ENCODE assay signal across 18 cellular contexts in genomic region chr1:182752827-182753104, GRCh38. TPM values are rescaled to one million over a fixed set of nuclear protein-coding genes. Genes with fewer than 3 reads are reported as not detected.
A peak's percentile ranks its signal among the peaks of the same experiment; 100 is the strongest.
DNase-seq lines count a peak whose midpoint lies in the region; ATAC-seq and TF ChIP-seq lines count a peak whose summit lies in the region.
"Had no signal": no experiment of that assay in that cellular context is flagged by ENCODE, and none has a peak within 500 bp of the region (broad histone marks: within the 10 kb centered on the region; RNA-seq: fewer than 3 reads in every experiment).

No MANE protein-coding gene starts in this region.

- H3K4me3 ChIP-seq in rectal smooth muscle tissue (ENCODE audit: low read length) = no peak overlapping the region
- H3K4me3 ChIP-seq in mesenchymal stem cell (ENCODE audit: insufficient read depth in 1 of 2, low read depth in 1 of 2, low read length in 2 of 2) = no peak overlapping the region

- H3K79me2 ChIP-seq in H9 (ENCODE audit: insufficient read depth, low read length) = no peaks in the 10 kb centered on the region

- H4K8ac ChIP-seq in mesenchymal stem cell (ENCODE audit: low read length) = no peak overlapping the region
- H4K8ac ChIP-seq in H9 (replicated peaks; ENCODE audit: insufficient read length, low read depth, low read length) = no peak overlapping the region

- no peaks in the 10 kb centered on the region for H3K36me3 Mint-ChIP-seq in H9 (ENCODE audit: insufficient read depth in 1 of 3, low read depth in 3 of 3)

- 74% methylated on average over 6 of the region's 6 CpGs for WGBS in mesenchymal stem cell
- no CpG with 5 or more reads among the region's 6 CpGs for WGBS in H9 (ENCODE audit: extremely low coverage, insufficient read length, low lambda C conversion rate)

- H4K91ac ChIP-seq in mesenchymal stem cell (ENCODE audit: low read length) (no peak overlapping the region), H9 (ENCODE audit: insufficient read length, low read depth, low read length) (no peak overlapping the region)

- H2AFZ ChIP-seq in mesenchymal stem cell (ENCODE audit: low read depth, low read length) (no peak overlapping the region), H9 (ENCODE audit: low read length) (no peak overlapping the region)

- H3K27me3 ChIP-seq in rectal smooth muscle tissue (ENCODE audit: control insufficient read depth, insufficient read depth, low read length) (no peaks in the 10 kb centered on the region), mesenchymal stem cell (ENCODE audit: control insufficient read depth in 1 of 2, insufficient read depth in 1 of 2, low read length in 2 of 2) (peaks cover 0 to 14% of the 10 kb centered on the region in 2 experiments), H9 (ENCODE audit: insufficient read depth, low read length) (no peaks in the 10 kb centered on the region)

- H2BK120ac ChIP-seq in mesenchymal stem cell (ENCODE audit: low read depth, low read length) (no peak overlapping the region), H9 (ENCODE audit: low read depth, low read length, poor library complexity, severe bottlenecking) (no peak overlapping the region)

- H3K4ac ChIP-seq in mesenchymal stem cell (ENCODE audit: low read depth in 1 of 2, low read length in 2 of 2) = no peak overlapping the region
- no peak overlapping the region for H3K4ac ChIP-seq in H9 (ENCODE audit: low read depth, low read length)

- ATAC-seq in left ventricle myocardium superior (peak; percentile 47), Right ventricle myocardium inferior (no peak), HG03571 (IDR thresholded peaks at IDR 0.05; ENCODE audit: unreplicated experiment) (no peak)

- no peak overlapping the region for H2BK15ac ChIP-seq in mesenchymal stem cell (ENCODE audit: low read depth, poor library complexity, severe bottlenecking)
- no peak overlapping the region for H2BK15ac ChIP-seq in H9 (ENCODE audit: low read depth, low read length)

- no peak overlapping the region for H3T11ph ChIP-seq in H9 (ENCODE audit: low read length)

- H3K56ac ChIP-seq in H9 (ENCODE audit: insufficient read length, low read depth, low read length) = no peak overlapping the region

- no peak overlapping the region for H3K27ac Mint-ChIP-seq in H9
- H3K27ac Mint-ChIP-seq: CD4-positive, alpha-beta T cell had no signal

- H3K9me3 ChIP-seq in mesenchymal stem cell (ENCODE audit: control insufficient read depth, low read length) (no peaks in the 10 kb centered on the region), H9 (ENCODE audit: control insufficient read depth, low read depth, low read length) (no peaks in the 10 kb centered on the region)

- H3K27me3 Mint-ChIP-seq in H9 (ENCODE audit: low read depth) = peaks cover 2% of the 10 kb centered on the region; the same call in 1 of the 2 replicates

- H3K18ac ChIP-seq in mesenchymal stem cell (ENCODE audit: low read depth in 1 of 2, low read length in 2 of 2) (no peak overlapping the region), H9 (ENCODE audit: insufficient read length, low read depth, low read length) (no peak overlapping the region)

- H3K4me2 ChIP-seq in mesenchymal stem cell (ENCODE audit: low read length, poor library complexity, severe bottlenecking) (no peak overlapping the region), H9 (ENCODE audit: insufficient read depth, insufficient read length, low read length) (no peak overlapping the region)

- H4K5ac ChIP-seq in H9 (ENCODE audit: insufficient read length, low read depth, low read length) = no peak overlapping the region

- H4K20me1 ChIP-seq in H9 (ENCODE audit: control insufficient read depth, insufficient read depth, insufficient read length) = no peaks in the 10 kb centered on the region

- H3K79me1 ChIP-seq in mesenchymal stem cell (replicated peaks; ENCODE audit: low read length, poor library complexity, severe bottlenecking) = no peaks in the 10 kb centered on the region
- no peaks in the 10 kb centered on the region for H3K79me1 ChIP-seq in H9 (ENCODE audit: insufficient read depth, low read depth, low read length, poor library complexity, severe bottlenecking)

- H3K4me1 ChIP-seq in rectal smooth muscle tissue (ENCODE audit: control insufficient read depth, insufficient read depth, low read length) (no peaks in the 10 kb centered on the region), mesenchymal stem cell (ENCODE audit: control insufficient read depth, insufficient read depth, low read depth, low read length) (peaks cover 2% of the 10 kb centered on the region), H9 (ENCODE audit: insufficient read depth, low read length) (no peaks in the 10 kb centered on the region)

- DNase-seq in left ventricle myocardium superior (no peak), Right ventricle myocardium inferior (ENCODE audit: missing footprints) (no peak), islet precursor cell (peak; percentile 61), mesenchymal stem cell (no peak), H9 (no peak), kidney tubule cell (ENCODE audit: low spot score) (no peak)
- DNase-seq: CD4-positive, alpha-beta T cell; DMS53; KBM-7; MV-4-11; NCI-H1105; NCI-H146; NCI-H1930; NCI-H446; NCI-H524 treated with DMSO at 0.1 percent for 48 hours; NCI-H774 had no signal

- H2BK5ac ChIP-seq in mesenchymal stem cell (ENCODE audit: low read depth, low read length, poor library complexity, severe bottlenecking) = no peak overlapping the region
- H2BK5ac ChIP-seq in H9 (ENCODE audit: insufficient read length, low read length) = no peak overlapping the region

- intact Hi-C loops in left ventricle myocardium superior (cut with micrococcal nuclease) (no loop called here), Right ventricle myocardium inferior (cut with DNase I) (no loop called here)

- H2BK20ac ChIP-seq in H9 (ENCODE audit: low read depth, low read length, poor library complexity, severe bottlenecking) = no peak overlapping the region

- no peaks in the 10 kb centered on the region for H3K23me2 ChIP-seq in H9 (ENCODE audit: insufficient read length, low read depth, low read length, poor library complexity, severe bottlenecking)

- H3K9ac ChIP-seq in rectal smooth muscle tissue (ENCODE audit: low read length) = no peak overlapping the region
- H3K9ac ChIP-seq in mesenchymal stem cell (ENCODE audit: low read length) = no peak overlapping the region
- no peak overlapping the region for H3K9ac ChIP-seq in H9 (ENCODE audit: extremely low read depth, insufficient read length, low read length)

- TF ChIP-seq CTCF in H9 (conservative IDR thresholded peaks at IDR 0.05) = no peak

- peaks cover 3% of the 10 kb centered on the region in 2 experiments; a peak in 3 of 4 replicates for H3K4me1 Mint-ChIP-seq in H9

- no peaks in the 10 kb centered on the region for H3K36me3 ChIP-seq in rectal smooth muscle tissue (ENCODE audit: control insufficient read depth, insufficient read depth, low read length)
- no peaks in the 10 kb centered on the region for H3K36me3 ChIP-seq in mesenchymal stem cell (ENCODE audit: control insufficient read depth in 1 of 2, insufficient read depth in 2 of 2, low read depth in 1 of 2, low read length in 2 of 2)

- no peak overlapping the region for H3K23ac ChIP-seq in mesenchymal stem cell (ENCODE audit: low read length in 2 of 2)
- H3K23ac ChIP-seq in H9 (ENCODE audit: insufficient read length, low read depth, low read length) = no peak overlapping the region

- H3K4me3 Mint-ChIP-seq in H9 = no peak overlapping the region
- H3K4me3 Mint-ChIP-seq: CD4-positive, alpha-beta T cell had no signal

- H2BK12ac ChIP-seq in mesenchymal stem cell (ENCODE audit: low read length in 2 of 2) (no peak overlapping the region), H9 (ENCODE audit: insufficient read length, low read depth, low read length) (no peak overlapping the region)

- no peak overlapping the region for H3K14ac ChIP-seq in mesenchymal stem cell (ENCODE audit: low read length in 2 of 2)
- no peak overlapping the region for H3K14ac ChIP-seq in H9 (ENCODE audit: insufficient read depth, low read length)

- peak overlapping the region; percentile 30 for H3K27ac ChIP-seq in rectal smooth muscle tissue (ENCODE audit: low read depth, low read length)
- no peak overlapping the region for H3K27ac ChIP-seq in mesenchymal stem cell (ENCODE audit: low read length, poor library complexity, severe bottlenecking)
- H3K27ac ChIP-seq in H9 (ENCODE audit: insufficient read length, low read depth, low read length) = no peak overlapping the region

- H3K9me3 Mint-ChIP-seq in H9 = no peaks in the 10 kb centered on the region
- H3K9me3 Mint-ChIP-seq: CD4-positive, alpha-beta T cell had no signal

- H2AK5ac ChIP-seq in mesenchymal stem cell (ENCODE audit: low read length, severe bottlenecking) = no peak overlapping the region
- H2AK5ac ChIP-seq in H9 (ENCODE audit: insufficient read length, low read length) = no peak overlapping the region

RNA-seq across cellular contexts. Expression of gene NPL, which starts 36.8 kb away (rescaled TPM):
- total RNA-seq in left ventricle myocardium superior = 3.9 TPM
- 6.1 TPM for total RNA-seq in Right ventricle myocardium inferior
- polyA plus RNA-seq in mesenchymal stem cell (2013, experiment 1 of 2) = 2.3 TPM
- polyA plus RNA-seq in mesenchymal stem cell (2013, experiment 2 of 2) = 1.5 TPM
- 1.1 and 2.4 TPM in 2 replicates for total RNA-seq in H9 (2021)
